26 cellular contexts compared by ENCODE assay signal in genomic region chr6:33305052-33305451, GRCh38. TPM values are rescaled to one million over a fixed set of nuclear protein-coding genes. Genes with fewer than 3 reads are reported as not detected.
A peak's percentile ranks its signal among the peaks of the same experiment; 100 is the strongest.
DNase-seq lines count a peak whose midpoint lies in the region; ATAC-seq and TF ChIP-seq lines count a peak whose summit lies in the region.
"Had no signal": no experiment of that assay in that cellular context is flagged by ENCODE, and none has a peak within 500 bp of the region (broad histone marks: within the 10 kb centered on the region; RNA-seq: fewer than 3 reads in every experiment).

No MANE protein-coding gene starts in this region.

- H3K79me2 ChIP-seq in osteoblast (ENCODE audit: insufficient read depth, low read length): peaks cover 65% of the 10 kb centered on the region

- H3K36me3 ChIP-seq in osteoblast (ENCODE audit: insufficient read depth, low read length): peaks cover 30% of the 10 kb centered on the region
- peaks cover 0 to 18% of the 10 kb centered on the region in 2 donors for H3K36me3 ChIP-seq in body of pancreas (replicated peaks in 1 of 2; ENCODE audit: insufficient read depth in 1 of 2, low read depth in 2 of 2)

- POLR2A ChIA-PET in activated CD8-positive, alpha-beta T cell treated with anti-CD3 and anti-CD28 coated beads for 36 hours (lab: Charles Lee): interaction anchor here (1.0 to 2.5 kb wide), 4 partner anchors 8 to 33 kb away, joined by 3 to 15 read pairs (median 6); partner anchors contain the start of genes RPS18 and VPS52
- POLR2A ChIA-PET in activated CD8-positive, alpha-beta T cell treated with anti-CD3 and anti-CD28 coated beads, Interleukin-2, amount 10 ng/mL, durations not matched to agents 7 days and 5 days (lab: Charles Lee): no interaction called here

- ATAC-seq in activated CD8-positive, alpha-beta T cell treated with anti-CD3 and anti-CD28 coated beads for 36 hours: no peak
- ATAC-seq in activated CD8-positive, alpha-beta T cell treated with anti-CD3 and anti-CD28 coated beads, Interleukin-2, amount 10 ng/mL, durations not matched to agents 7 days and 5 days: no peak
- ATAC-seq in GM21515 (IDR thresholded peaks at IDR 0.05; ENCODE audit: unreplicated experiment) (no peak), body of pancreas (no peak), GM21447 (IDR thresholded peaks at IDR 0.05; ENCODE audit: unreplicated experiment) (no peak)
- ATAC-seq: A549; activated CD8-positive, alpha-beta memory T cell treated with anti-CD3 and anti-CD28 coated beads, Interleukin-2, amount 10 ng/mL, durations not matched to agents 7 days and 5 days; left lung had no signal

- H3K9me3 ChIP-seq in osteoblast (ENCODE audit: low read depth, low read length) (no peaks in the 10 kb centered on the region), body of pancreas (no peaks in the 10 kb centered on the region)
- H3K9me3 ChIP-seq: A549, left lung, tibial nerve had no signal

- CTCF ChIA-PET in activated CD8-positive, alpha-beta T cell treated with anti-CD3 and anti-CD28 coated beads for 36 hours (lab: Charles Lee): no interaction called here
- CTCF ChIA-PET in activated CD8-positive, alpha-beta T cell treated with anti-CD3 and anti-CD28 coated beads, Interleukin-2, amount 10 ng/mL, durations not matched to agents 7 days and 5 days (lab: Charles Lee): no interaction called here

- no peaks in the 10 kb centered on the region for H3K27me3 Mint-ChIP-seq in activated CD8-positive, alpha-beta T cell treated with anti-CD3 and anti-CD28 coated beads for 36 hours
- H3K27me3 Mint-ChIP-seq in activated CD8-positive, alpha-beta T cell treated with anti-CD3 and anti-CD28 coated beads, Interleukin-2, amount 10 ng/mL, durations not matched to agents 7 days and 5 days (ENCODE audit: low read depth): no peaks in the 10 kb centered on the region
- H3K27me3 Mint-ChIP-seq: activated CD8-positive, alpha-beta memory T cell treated with anti-CD3 and anti-CD28 coated beads, Interleukin-2, amount 10 ng/mL, durations not matched to agents 7 days and 5 days; central memory CD8-positive, alpha-beta T cell had no signal

- peaks cover 45% of the 10 kb centered on the region for H3K4me1 Mint-ChIP-seq in activated CD8-positive, alpha-beta T cell treated with anti-CD3 and anti-CD28 coated beads for 36 hours (ENCODE audit: low read depth)
- peaks cover 24% of the 10 kb centered on the region for H3K4me1 Mint-ChIP-seq in activated CD8-positive, alpha-beta T cell treated with anti-CD3 and anti-CD28 coated beads, Interleukin-2, amount 10 ng/mL, durations not matched to agents 7 days and 5 days (ENCODE audit: low read depth)

- H3K4me3 Mint-ChIP-seq in activated CD8-positive, alpha-beta T cell treated with anti-CD3 and anti-CD28 coated beads for 36 hours: no peak overlapping the region
- no peak overlapping the region for H3K4me3 Mint-ChIP-seq in activated CD8-positive, alpha-beta T cell treated with anti-CD3 and anti-CD28 coated beads, Interleukin-2, amount 10 ng/mL, durations not matched to agents 7 days and 5 days
- H3K4me3 Mint-ChIP-seq: activated CD8-positive, alpha-beta memory T cell treated with anti-CD3 and anti-CD28 coated beads, Interleukin-2, amount 10 ng/mL, durations not matched to agents 7 days and 5 days; central memory CD8-positive, alpha-beta T cell; T-helper 1 cell treated with Interleukin-12 subunit alpha and Interleukin-12 subunit beta and Interleukin-4 antibody, amounts not matched to agents 30 μg/mL and 1 μg/mL, for 36 hours had no signal

- H3K27me3 ChIP-seq in osteoblast (ENCODE audit: insufficient read depth, low read length) (no peaks in the 10 kb centered on the region), body of pancreas (no peaks in the 10 kb centered on the region)
- H3K27me3 ChIP-seq: dorsolateral prefrontal cortex, left lung, tibial nerve had no signal

- peaks cover 52% of the 10 kb centered on the region for H3K36me3 Mint-ChIP-seq in activated CD8-positive, alpha-beta T cell treated with anti-CD3 and anti-CD28 coated beads for 36 hours (ENCODE audit: low read depth)
- peaks cover 58% of the 10 kb centered on the region for H3K36me3 Mint-ChIP-seq in activated CD8-positive, alpha-beta T cell treated with anti-CD3 and anti-CD28 coated beads, Interleukin-2, amount 10 ng/mL, durations not matched to agents 7 days and 5 days (ENCODE audit: low read depth)

- peak; percentile 16 for TF ChIP-seq POLR2A in GM18951 (IDR thresholded peaks at IDR 0.05; ENCODE audit: extremely low read depth, insufficient read depth, insufficient read length)
- no peak for TF ChIP-seq POLR2A in body of pancreas (IDR thresholded peaks at IDR 0.05)

- TF ChIP-seq CTCF in activated CD8-positive, alpha-beta T cell treated with anti-CD3 and anti-CD28 coated beads for 36 hours (IDR thresholded peaks at IDR 0.05): no peak
- TF ChIP-seq CTCF in osteoblast (IDR thresholded peaks at IDR 0.05; ENCODE audit: extremely low read depth, low read depth, low read length) (no peak), body of pancreas (IDR thresholded peaks at IDR 0.05) (no peak)

- peaks cover 12% of the 10 kb centered on the region for H4K20me1 ChIP-seq in osteoblast (ENCODE audit: insufficient read depth, low read length)

- H2AFZ ChIP-seq in osteoblast (ENCODE audit: low read length): no peak overlapping the region

- no peaks in the 10 kb centered on the region for H3K4me1 ChIP-seq in osteoblast (ENCODE audit: insufficient read depth, low read length)
- H3K4me1 ChIP-seq in body of pancreas: peaks cover 13% of the 10 kb centered on the region
- H3K4me1 ChIP-seq: A549 had no signal

- no peak for DNase-seq in activated CD8-positive, alpha-beta T cell treated with anti-CD3 and anti-CD28 coated beads for 36 hours
- no peak for DNase-seq in activated CD8-positive, alpha-beta T cell treated with anti-CD3 and anti-CD28 coated beads, Interleukin-2, amount 10 ng/mL, durations not matched to agents 7 days and 5 days
- DNase-seq in osteoblast (ENCODE audit: insufficient read length, low spot score, missing footprints) (peak; percentile 4), body of pancreas (no peak)
- DNase-seq: activated CD8-positive, alpha-beta memory T cell treated with anti-CD3 and anti-CD28 coated beads, Interleukin-2, amount 10 ng/mL, durations not matched to agents 7 days and 5 days; COR-L47; DMS79; dorsolateral prefrontal cortex; GF-D8; HCEC 1CT; KG1; left lung; MM.1S; NCI-H2081 treated with DMSO at 0.1 percent for 48 hours; NCI-H446 treated with DMSO at 0.1 percent for 48 hours had no signal

- WGBS in body of pancreas, 2 donors: 64 to 85% methylated on average over 4 to 8 of the region's 8 CpGs

- H3K27ac ChIP-seq in angular gyrus (ENCODE audit: low read depth, low read length) (peak overlapping the region; percentile 40), osteoblast (ENCODE audit: low read depth, low read length) (no peak overlapping the region), body of pancreas (no peak overlapping the region)
- H3K27ac ChIP-seq: A549, left lung, SK-N-MC had no signal

- in situ Hi-C loops in GM18951 (cut with MboI; ENCODE audit: low sequenced_read_pairs, unreplicated experiment): no loop called here

- no peak overlapping the region for H3K4me2 ChIP-seq in osteoblast (ENCODE audit: insufficient read depth, low read length)
- H3K4me2 ChIP-seq: A549 had no signal

- H3K4me3 ChIP-seq in osteoblast (ENCODE audit: insufficient read depth, low read length) (no peak overlapping the region), body of pancreas (no peak overlapping the region)
- H3K4me3 ChIP-seq: A549, dorsolateral prefrontal cortex, left lung, SK-N-MC, skin epidermis, tibial nerve had no signal

- no peaks in the 10 kb centered on the region for H3K9me3 Mint-ChIP-seq in activated CD8-positive, alpha-beta T cell treated with anti-CD3 and anti-CD28 coated beads for 36 hours
- H3K9me3 Mint-ChIP-seq in activated CD8-positive, alpha-beta T cell treated with anti-CD3 and anti-CD28 coated beads, Interleukin-2, amount 10 ng/mL, durations not matched to agents 7 days and 5 days (ENCODE audit: insufficient read depth): no peaks in the 10 kb centered on the region
- H3K9me3 Mint-ChIP-seq: activated T-helper 2 cell treated with anti-CD3 and anti-CD28 coated beads, Interferon-gamma antibody, Interleukin-2, Interleukin-4, amounts not matched to agents 10 μg/mL and 5 μg/mL and 100 μg/mL, durations not matched to agents 14 hours and 24 hours and 36 hours; central memory CD8-positive, alpha-beta T cell; T-helper 1 cell treated with Interleukin-12 subunit alpha and Interleukin-12 subunit beta and Interleukin-4 antibody, amounts not matched to agents 30 μg/mL and 1 μg/mL, for 36 hours had no signal

- intact Hi-C loops in activated CD8-positive, alpha-beta T cell treated with anti-CD3 and anti-CD28 coated beads for 36 hours (cut with micrococcal nuclease): no loop called here
- intact Hi-C loops in body of pancreas (cut with DNase I): no loop called here

- peak overlapping the region; percentile 65 for H3K27ac Mint-ChIP-seq in activated CD8-positive, alpha-beta T cell treated with anti-CD3 and anti-CD28 coated beads for 36 hours
- no peak overlapping the region for H3K27ac Mint-ChIP-seq in activated CD8-positive, alpha-beta T cell treated with anti-CD3 and anti-CD28 coated beads, Interleukin-2, amount 10 ng/mL, durations not matched to agents 7 days and 5 days
- H3K27ac Mint-ChIP-seq: activated CD8-positive, alpha-beta memory T cell treated with anti-CD3 and anti-CD28 coated beads, Interleukin-2, amount 10 ng/mL, durations not matched to agents 7 days and 5 days; activated T-helper 2 cell treated with anti-CD3 and anti-CD28 coated beads, Interferon-gamma antibody, Interleukin-2, Interleukin-4, amounts not matched to agents 10 μg/mL and 5 μg/mL and 100 μg/mL, durations not matched to agents 14 hours and 24 hours and 36 hours; T-helper 1 cell treated with Interleukin-12 subunit alpha and Interleukin-12 subunit beta and Interleukin-4 antibody, amounts not matched to agents 30 μg/mL and 1 μg/mL, for 36 hours had no signal

RNA-seq across cellular contexts. Expression of gene RGL2, which starts 6.3 kb away (rescaled TPM):
- total RNA-seq in activated CD8-positive, alpha-beta T cell treated with anti-CD3 and anti-CD28 coated beads for 36 hours: 10 to 100 TPM; 24.2 to 24.3 TPM
- total RNA-seq in activated CD8-positive, alpha-beta T cell treated with anti-CD3 and anti-CD28 coated beads, Interleukin-2, amount 10 ng/mL, durations not matched to agents 7 days and 5 days: 10 to 100 TPM; 50.8 to 58.2 TPM
- total RNA-seq in osteoblast (33.9 and 35.5 TPM in 2 replicates), body of pancreas (10 to 100 TPM; 31.3 to 31.9 TPM)

RNA-seq across cellular contexts. Expression of gene TAPBP, which starts 8.8 kb away (rescaled TPM):
- total RNA-seq in activated CD8-positive, alpha-beta T cell treated with anti-CD3 and anti-CD28 coated beads for 36 hours: 100 to 1,000 TPM; 179 to 183 TPM
- 100 to 1,000 TPM; 245 to 252 TPM for total RNA-seq in activated CD8-positive, alpha-beta T cell treated with anti-CD3 and anti-CD28 coated beads, Interleukin-2, amount 10 ng/mL, durations not matched to agents 7 days and 5 days
- total RNA-seq in osteoblast (90.2 and 92.6 TPM in 2 replicates), body of pancreas (100 to 1,000 TPM in 1 of 2 donors, 10 to 100 TPM in 1; 50.3 to 108 TPM)

RNA-seq across cellular contexts. Expression of gene ZBTB22, which starts 12.5 kb away (rescaled TPM):
- total RNA-seq in activated CD8-positive, alpha-beta T cell treated with anti-CD3 and anti-CD28 coated beads for 36 hours: 1 to 10 TPM; 7.2 to 7.5 TPM
- total RNA-seq in activated CD8-positive, alpha-beta T cell treated with anti-CD3 and anti-CD28 coated beads, Interleukin-2, amount 10 ng/mL, durations not matched to agents 7 days and 5 days: 10 to 100 TPM; 10.7 to 11.1 TPM
- total RNA-seq in osteoblast (18.6 and 19.5 TPM in 2 replicates), body of pancreas (10 to 100 TPM; 12.7 to 14.8 TPM)

RNA-seq across cellular contexts. Expression of gene PFDN6, which starts 15.7 kb away (rescaled TPM):
- 10 to 100 TPM; 78.1 to 92.3 TPM for total RNA-seq in activated CD8-positive, alpha-beta T cell treated with anti-CD3 and anti-CD28 coated beads for 36 hours
- 10 to 100 TPM; 72.0 to 78.4 TPM for total RNA-seq in activated CD8-positive, alpha-beta T cell treated with anti-CD3 and anti-CD28 coated beads, Interleukin-2, amount 10 ng/mL, durations not matched to agents 7 days and 5 days
- total RNA-seq in osteoblast (14.1 and 15.9 TPM in 2 replicates), body of pancreas (10 to 100 TPM; 10.2 to 19.7 TPM)

RNA-seq across cellular contexts. Expression of gene WDR46, which starts 16.0 kb away (rescaled TPM):
- 10 to 100 TPM; 64.0 to 72.2 TPM for total RNA-seq in activated CD8-positive, alpha-beta T cell treated with anti-CD3 and anti-CD28 coated beads for 36 hours
- 10 to 100 TPM; 66.7 to 68.9 TPM for total RNA-seq in activated CD8-positive, alpha-beta T cell treated with anti-CD3 and anti-CD28 coated beads, Interleukin-2, amount 10 ng/mL, durations not matched to agents 7 days and 5 days
- total RNA-seq in osteoblast (85.7 and 86.9 TPM in 2 replicates), body of pancreas (10 to 100 TPM; 27.8 to 43.2 TPM)
